ENCODE assay signal across 18 cellular contexts in genomic region chr11:96357794-96358193, GRCh38. TPM values are rescaled to one million over a fixed set of nuclear protein-coding genes. Genes with fewer than 3 reads are reported as not detected.
DNase-seq lines count a peak whose midpoint lies in the region; ATAC-seq, FAIRE-seq and TF ChIP-seq lines count a peak whose summit lies in the region.
"Had no signal": no experiment of that assay in that cellular context is flagged by ENCODE, and none has a peak within 500 bp of the region (broad histone marks: within the 10 kb centered on the region; RNA-seq: fewer than 3 reads in every experiment).

No MANE protein-coding gene starts in this region.

- H4K91ac ChIP-seq in mesenchymal stem cell (ENCODE audit: low read length) = no peak overlapping the region

- no peak overlapping the region for H2BK120ac ChIP-seq in mesenchymal stem cell (ENCODE audit: low read depth, low read length)

- H3K79me1 ChIP-seq in mesenchymal stem cell (replicated peaks; ENCODE audit: low read length, poor library complexity, severe bottlenecking) = no peaks in the 10 kb centered on the region

- H4K8ac ChIP-seq in mesenchymal stem cell (ENCODE audit: low read length) = no peak overlapping the region

- no peak overlapping the region for H2BK12ac ChIP-seq in mesenchymal stem cell (ENCODE audit: low read length in 2 of 2)

- H3K18ac ChIP-seq in mesenchymal stem cell (ENCODE audit: low read depth in 1 of 2, low read length in 2 of 2) = no peak overlapping the region

- H3K9me3 Mint-ChIP-seq in astrocyte (ENCODE audit: unreplicated experiment) = no peaks in the 10 kb centered on the region
- H3K9me3 Mint-ChIP-seq: stimulated activated memory B cell treated with anti-CD40 and anti-IgM and Interleukin-4, amounts not matched to agents 10 μg/mL and 1 μg/mL and 100 μg/mL, for 72 hours had no signal

- H2AK5ac ChIP-seq in mesenchymal stem cell (ENCODE audit: low read length, severe bottlenecking) = no peak overlapping the region

- peaks cover 12% of the 10 kb centered on the region for H3K36me3 Mint-ChIP-seq in astrocyte (ENCODE audit: low read depth, unreplicated experiment)

- peaks cover 18% of the 10 kb centered on the region for H3K4me1 Mint-ChIP-seq in astrocyte (ENCODE audit: low read depth, unreplicated experiment)
- H3K4me1 Mint-ChIP-seq: B cell; stimulated activated memory B cell treated with anti-CD40 and anti-IgM and Interleukin-4, amounts not matched to agents 10 μg/mL and 1 μg/mL and 100 μg/mL, for 72 hours had no signal

- no peak overlapping the region for H3K14ac ChIP-seq in mesenchymal stem cell (ENCODE audit: low read length in 2 of 2)

- H3K4me3 Mint-ChIP-seq in astrocyte (ENCODE audit: unreplicated experiment) = peak overlapping the region; percentile 22
- H3K4me3 Mint-ChIP-seq: B cell; stimulated activated memory B cell treated with anti-CD40 and anti-IgM and Interleukin-4, amounts not matched to agents 10 μg/mL and 1 μg/mL and 100 μg/mL, for 72 hours had no signal

- H3K9ac ChIP-seq in astrocyte (ENCODE audit: low read length) = no peak overlapping the region
- H3K9ac ChIP-seq in mesenchymal stem cell (ENCODE audit: low read length) = no peak overlapping the region

- no peak overlapping the region for H3K23ac ChIP-seq in mesenchymal stem cell (ENCODE audit: low read length in 2 of 2)

- H3K27me3 ChIP-seq in astrocyte (ENCODE audit: insufficient read depth, low read length) (no peaks in the 10 kb centered on the region), mesenchymal stem cell (ENCODE audit: control insufficient read depth in 1 of 2, insufficient read depth in 1 of 2, low read length in 2 of 2) (no peaks in the 10 kb centered on the region)
- H3K27me3 ChIP-seq: SJSA1, tibial nerve had no signal

- peak overlapping the region; percentile 83 for H3K27ac Mint-ChIP-seq in astrocyte (ENCODE audit: unreplicated experiment)
- H3K27ac Mint-ChIP-seq: B cell; stimulated activated memory B cell treated with anti-CD40 and anti-IgM and Interleukin-4, amounts not matched to agents 10 μg/mL and 1 μg/mL and 100 μg/mL, for 72 hours had no signal

- peaks cover 21% of the 10 kb centered on the region for H3K36me3 ChIP-seq in astrocyte (ENCODE audit: insufficient read depth, low read length)
- peaks cover 5 to 67% of the 10 kb centered on the region in 2 experiments for H3K36me3 ChIP-seq in mesenchymal stem cell (ENCODE audit: control insufficient read depth in 1 of 2, insufficient read depth in 2 of 2, low read depth in 1 of 2, low read length in 2 of 2)
- H3K36me3 ChIP-seq: SJSA1 had no signal

- no peak overlapping the region for H2BK15ac ChIP-seq in mesenchymal stem cell (ENCODE audit: low read depth, poor library complexity, severe bottlenecking)

- FAIRE-seq in astrocyte (lab: Jason Lieb, UNC) = no peak

- H3K4me2 ChIP-seq in astrocyte (ENCODE audit: low read length) (no peak overlapping the region), mesenchymal stem cell (ENCODE audit: low read length, poor library complexity, severe bottlenecking) (no peak overlapping the region)

- DNase-seq in GM12865 (ENCODE audit: low read depth) (peak; percentile 13), astrocyte (ENCODE audit: low read depth) (no peak), NCI-H2196 (lab: John Stamatoyannopoulos, UW; ENCODE audit: unreplicated experiment) (no peak), activated gamma-delta T cell treated with Interleukin-2 at 50 U/mL for 16 hours (no peak), mesenchymal stem cell (no peak)
- DNase-seq: activated CD4-positive, alpha-beta T cell treated with anti-CD3 and anti-CD28 coated beads for 4 hours; aorta; NCI-H1105; NCI-H69; stimulated activated CD4-positive, alpha-beta T cell treated with anti-CD3 and anti-CD28 coated beads, Interleukin-12 subunit alpha, Interleukin-12 subunit beta, amount 100 ng/mL, for 4 hours; T-helper 9 cell had no signal

- no peaks in the 10 kb centered on the region for H3K27me3 Mint-ChIP-seq in astrocyte (ENCODE audit: low read depth, unreplicated experiment)
- H3K27me3 Mint-ChIP-seq: B cell; stimulated activated memory B cell treated with anti-CD40 and anti-IgM and Interleukin-4, amounts not matched to agents 10 μg/mL and 1 μg/mL and 100 μg/mL, for 72 hours had no signal

- no peak overlapping the region for H3K4ac ChIP-seq in mesenchymal stem cell (ENCODE audit: low read depth in 1 of 2, low read length in 2 of 2)

- H3K4me1 ChIP-seq in astrocyte (ENCODE audit: insufficient read depth, low read length) = no peaks in the 10 kb centered on the region
- no peaks in the 10 kb centered on the region for H3K4me1 ChIP-seq in mesenchymal stem cell (ENCODE audit: control insufficient read depth, insufficient read depth, low read depth, low read length)
- H3K4me1 ChIP-seq: SJSA1, tibial nerve had no signal

- ATAC-seq in GM18868 (IDR thresholded peaks at IDR 0.05; ENCODE audit: unreplicated experiment) (peak; percentile 73), HG03342 (IDR thresholded peaks at IDR 0.05; ENCODE audit: unreplicated experiment) (peak; percentile 58), GM21515 (IDR thresholded peaks at IDR 0.05; ENCODE audit: unreplicated experiment) (no peak)
- ATAC-seq: stimulated activated memory B cell treated with anti-CD40 and anti-IgM and Interleukin-4, amounts not matched to agents 10 μg/mL and 1 μg/mL and 100 μg/mL, for 72 hours had no signal

- H4K20me1 ChIP-seq in astrocyte (ENCODE audit: insufficient read depth, low read length) = no peaks in the 10 kb centered on the region

- TF ChIP-seq CTCF in GM12865 (IDR thresholded peaks at IDR 0.05; ENCODE audit: insufficient read depth, low read depth, low read length, missing control alignments) (no peak), astrocyte (IDR thresholded peaks at IDR 0.05; ENCODE audit: insufficient read depth, low read depth, low read length) (no peak)

- WGBS in mesenchymal stem cell = 98% methylated on average over 1 of the region's 1 CpG

- H3K9me3 ChIP-seq in astrocyte (ENCODE audit: insufficient read depth, low read depth, low read length) (no peaks in the 10 kb centered on the region), mesenchymal stem cell (ENCODE audit: control insufficient read depth, low read length) (no peaks in the 10 kb centered on the region)
- H3K9me3 ChIP-seq: SJSA1, tibial nerve had no signal

- H2AFZ ChIP-seq in astrocyte (ENCODE audit: low read depth, low read length) = no peak overlapping the region
- no peak overlapping the region for H2AFZ ChIP-seq in mesenchymal stem cell (ENCODE audit: low read depth, low read length)

- H3K27ac ChIP-seq in astrocyte (ENCODE audit: low read depth, low read length) = no peak overlapping the region
- no peak overlapping the region for H3K27ac ChIP-seq in mesenchymal stem cell (ENCODE audit: low read length, poor library complexity, severe bottlenecking)
- H3K27ac ChIP-seq: SJSA1, tibial nerve had no signal

- no peak overlapping the region for H2BK5ac ChIP-seq in mesenchymal stem cell (ENCODE audit: low read depth, low read length, poor library complexity, severe bottlenecking)

- H3K4me3 ChIP-seq in GM12865 (ENCODE audit: low read depth, low read length) (no peak overlapping the region), astrocyte (ENCODE audit: insufficient read depth, low read depth, low read length) (no peak overlapping the region), mesenchymal stem cell (ENCODE audit: insufficient read depth in 1 of 2, low read depth in 1 of 2, low read length in 2 of 2) (no peak overlapping the region)
- H3K4me3 ChIP-seq: SJSA1, tibial nerve had no signal

- no peaks in the 10 kb centered on the region for H3K79me2 ChIP-seq in astrocyte (ENCODE audit: insufficient read depth, low read length)

RNA-seq across cellular contexts. Expression of gene MAML2, which starts 14.8 kb away (rescaled TPM):
- 27.1 and 27.4 TPM in 2 replicates for total RNA-seq in astrocyte
- polyA plus RNA-seq in mesenchymal stem cell (2013, experiment 1 of 2) = 33.4 TPM
- polyA plus RNA-seq in mesenchymal stem cell (2013, experiment 2 of 2) = 31.6 TPM

RNA-seq across cellular contexts. Expression of gene CCDC82, which starts 31.9 kb away (rescaled TPM):
- total RNA-seq in astrocyte = 23.4 and 26.2 TPM in 2 replicates
- 35.4 TPM for polyA plus RNA-seq in mesenchymal stem cell (2013, experiment 1 of 2)
- 33.9 TPM for polyA plus RNA-seq in mesenchymal stem cell (2013, experiment 2 of 2)

RNA-seq across cellular contexts. Expression of gene JRKL, which starts 32.0 kb away (rescaled TPM):
- 13.4 and 13.9 TPM in 2 replicates for total RNA-seq in astrocyte
- polyA plus RNA-seq in mesenchymal stem cell (2013, experiment 1 of 2) = 7.6 TPM
- polyA plus RNA-seq in mesenchymal stem cell (2013, experiment 2 of 2) = 8.0 TPM
